ENCODE assay signal across 2 cellular contexts in genomic region chr1:62720946-62721554, GRCh38.
TF ChIP-seq lines count a peak whose summit lies in the region.

No MANE protein-coding gene starts in this region.

TF ChIP-seq in endothelial cell of umbilical vein, 7 proteins besides CTCF, POLR2A, EP300 and RAD21:
- TF ChIP-seq FOS (IDR thresholded peaks at IDR 0.05; ENCODE audit: borderline replicate concordance, insufficient read depth, low read length) (no peak), GATA2 (IDR thresholded peaks at IDR 0.05; ENCODE audit: insufficient read depth, insufficient read length, low read depth, low read length) (peak; percentile 61), JUN (IDR thresholded peaks at IDR 0.05; ENCODE audit: borderline replicate concordance, insufficient read depth, insufficient read length, low read depth) (no peak), POLR2AphosphoS5 (IDR thresholded peaks at IDR 0.05; ENCODE audit: insufficient read depth, low read depth, low read length) (no peak), EZH2 (IDR thresholded peaks at IDR 0.05; ENCODE audit: borderline replicate concordance, low read depth, low read length, severe bottlenecking) (no peak)
- TF ChIP-seq, protein P1, sequence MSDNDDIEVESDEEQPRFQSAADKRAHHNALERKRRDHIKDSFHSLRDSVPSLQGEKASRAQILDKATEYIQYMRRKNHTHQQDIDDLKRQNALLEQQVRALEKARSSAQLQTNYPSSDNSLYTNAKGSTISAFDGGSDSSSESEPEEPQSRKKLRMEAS (IDR thresholded peaks at IDR 0.05; ENCODE audit: insufficient read depth, insufficient read length): no peak
TF ChIP-seq in endothelial cell of umbilical vein: peak in this region for 1.

TF ChIP-seq in HepG2, 621 proteins besides CTCF, POLR2A, EP300 and RAD21:
- TF ChIP-seq REPIN1 (CRISPR knock-in tag; IDR thresholded peaks at IDR 0.05; ENCODE audit: borderline replicate concordance, low read depth) (no peak), SNAPC4 (CRISPR knock-in tag; IDR thresholded peaks at IDR 0.05) (no peak), SOX6 (IDR thresholded peaks at IDR 0.05) (no peak), SOX6 (CRISPR knock-in tag; IDR thresholded peaks at IDR 0.05) (no peak), MED13 (CRISPR knock-in tag; IDR thresholded peaks at IDR 0.05) (no peak), ZXDC (CRISPR knock-in tag; IDR thresholded peaks at IDR 0.05) (no peak), ZNF670 (CRISPR knock-in tag; IDR thresholded peaks at IDR 0.05; ENCODE audit: borderline replicate concordance) (no peak), ZKSCAN5 (CRISPR knock-in tag; IDR thresholded peaks at IDR 0.05) (no peak)
